10 cellular contexts compared by ENCODE assay signal in genomic region chrX:52896438-52896837, GRCh38. TPM values are rescaled to one million over a fixed set of nuclear protein-coding genes. Genes with fewer than 3 reads are reported as not detected.
DNase-seq lines count a peak whose midpoint lies in the region; ATAC-seq and TF ChIP-seq lines count a peak whose summit lies in the region.
"Not testable (repeated sequence)": the region's sequence is repeated elsewhere in the genome, so short reads cannot be mapped to it uniquely, and the experiment has no call there.
"Had no signal": no experiment of that assay in that cellular context is flagged by ENCODE, and none has a peak within 500 bp of the region (broad histone marks: within the 10 kb centered on the region; RNA-seq: fewer than 3 reads in every experiment).

No MANE protein-coding gene starts in this region.

- not testable (repeated sequence) for H3K27me3 Mint-ChIP-seq in activated CD8-positive, alpha-beta memory T cell treated with anti-CD3 and anti-CD28 coated beads, Interleukin-2, amount 10 ng/mL, durations not matched to agents 7 days and 5 days; natural killer cell (ENCODE audit: low read depth in 2 of 2)

- TF ChIP-seq CTCF in natural killer cell (IDR thresholded peaks at IDR 0.05) = not testable (repeated sequence)

- H3K9me3 Mint-ChIP-seq in activated CD8-positive, alpha-beta memory T cell treated with anti-CD3 and anti-CD28 coated beads, Interleukin-2, amount 10 ng/mL, durations not matched to agents 7 days and 5 days (ENCODE audit: low read depth); natural killer cell: not testable (repeated sequence)

- DNase-seq in activated CD8-positive, alpha-beta memory T cell treated with anti-CD3 and anti-CD28 coated beads, Interleukin-2, amount 10 ng/mL, durations not matched to agents 7 days and 5 days; natural killer cell: not testable (repeated sequence)

- H3K4me1 Mint-ChIP-seq in activated CD8-positive, alpha-beta memory T cell treated with anti-CD3 and anti-CD28 coated beads, Interleukin-2, amount 10 ng/mL, durations not matched to agents 7 days and 5 days; natural killer cell: not testable (repeated sequence)

- intact Hi-C loops in natural killer cell (cut with micrococcal nuclease) = not testable (repeated sequence)

- not testable (repeated sequence) for H3K4me3 Mint-ChIP-seq in activated CD8-positive, alpha-beta memory T cell treated with anti-CD3 and anti-CD28 coated beads, Interleukin-2, amount 10 ng/mL, durations not matched to agents 7 days and 5 days; natural killer cell

- CTCF ChIA-PET in activated CD8-positive, alpha-beta memory T cell treated with anti-CD3 and anti-CD28 coated beads, Interleukin-2, amount 10 ng/mL, durations not matched to agents 7 days and 5 days (lab: Charles Lee) = not testable (repeated sequence)

- peak; percentile 38 for ATAC-seq in GM18502 (IDR thresholded peaks at IDR 0.05; ENCODE audit: poor library complexity, unreplicated experiment)
- ATAC-seq in GM19025 (IDR thresholded peaks at IDR 0.05; ENCODE audit: low read depth, unreplicated experiment) = peak; percentile 12
- ATAC-seq in GM21423 (IDR thresholded peaks at IDR 0.05; ENCODE audit: unreplicated experiment) = peak; percentile 34
- ATAC-seq in HG02642 (IDR thresholded peaks at IDR 0.05; ENCODE audit: poor library complexity, unreplicated experiment) = peak; percentile 29
- peak; percentile 19 for ATAC-seq in HG03045 (IDR thresholded peaks at IDR 0.05; ENCODE audit: unreplicated experiment)
- ATAC-seq in HG03442 (IDR thresholded peaks at IDR 0.05; ENCODE audit: unreplicated experiment) = peak; percentile 21
- peak; percentile 13 for ATAC-seq in activated CD8-positive, alpha-beta memory T cell treated with anti-CD3 and anti-CD28 coated beads, Interleukin-2, amount 10 ng/mL, durations not matched to agents 7 days and 5 days
- peak in 2 of 3 donors; percentile 4 to 6 for ATAC-seq in natural killer cell

- H3K27ac Mint-ChIP-seq in activated CD8-positive, alpha-beta memory T cell treated with anti-CD3 and anti-CD28 coated beads, Interleukin-2, amount 10 ng/mL, durations not matched to agents 7 days and 5 days; natural killer cell: not testable (repeated sequence)

- H3K36me3 Mint-ChIP-seq in activated CD8-positive, alpha-beta memory T cell treated with anti-CD3 and anti-CD28 coated beads, Interleukin-2, amount 10 ng/mL, durations not matched to agents 7 days and 5 days; natural killer cell: not testable (repeated sequence)

RNA-seq across cellular contexts. Expression of gene FAM156B, which starts 0.7 kb away (rescaled TPM):
- total RNA-seq in activated CD8-positive, alpha-beta memory T cell treated with anti-CD3 and anti-CD28 coated beads, Interleukin-2, amount 10 ng/mL, durations not matched to agents 7 days and 5 days = 10 to 100 TPM; 13.3 to 20.2 TPM
- total RNA-seq in natural killer cell = 10 to 100 TPM; 11.2 to 14.3 (median 13.8) TPM

RNA-seq across cellular contexts. Expression of gene XAGE3, which starts 28.6 kb away (rescaled TPM):
- not detected for total RNA-seq in activated CD8-positive, alpha-beta memory T cell treated with anti-CD3 and anti-CD28 coated beads, Interleukin-2, amount 10 ng/mL, durations not matched to agents 7 days and 5 days
- not detected for total RNA-seq in natural killer cell
- total RNA-seq: mesothelial cell of epicardium, sigmoid colon had no signal
